Comparison of ENCODE assay signal across 33 cellular contexts in the genomic region with DNA sequence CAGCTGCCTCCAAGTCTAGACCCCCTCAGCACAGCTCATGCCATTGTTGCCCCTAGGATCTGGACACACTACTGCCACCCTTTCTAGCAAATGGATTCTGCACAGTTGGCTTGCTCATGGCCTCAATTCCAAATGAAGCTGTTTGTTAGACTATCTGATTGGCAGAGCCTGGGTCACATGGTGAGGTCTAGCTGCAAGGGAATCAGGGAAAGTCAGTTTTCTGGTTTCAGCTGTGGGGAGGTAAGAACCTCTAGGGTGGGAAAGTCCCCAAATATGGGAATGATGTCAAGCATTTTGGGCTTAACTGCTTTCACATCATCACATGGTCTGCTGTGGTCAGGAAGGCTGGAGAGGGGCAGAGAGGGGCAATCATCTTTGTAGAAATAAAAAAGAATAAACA.
"Had no signal": no experiment of that assay in that cellular context is flagged by ENCODE, and none has a peak within 500 bp of the region (broad histone marks: within the 10 kb centered on the region; RNA-seq: fewer than 3 reads in every experiment).

No MANE protein-coding gene starts in this region.

- ATAC-seq: activated CD8-positive, alpha-beta memory T cell treated with anti-CD3 and anti-CD28 coated beads, Interleukin-2, amount 10 ng/mL, durations not matched to agents 7 days and 5 days; esophagus mucosa; T-helper 17 cell had no signal

- H3K27ac ChIP-seq: brain microvascular endothelial cell, coronary artery, dorsolateral prefrontal cortex had no signal

- H3K27me3 ChIP-seq: brain microvascular endothelial cell had no signal

- H3K9me3 Mint-ChIP-seq: activated CD4-positive, alpha-beta memory T cell treated with anti-CD3 and anti-CD28 coated beads, Interleukin-2, amount 10 ng/mL, durations not matched to agents 7 days and 5 days had no signal

- H3K4me3 Mint-ChIP-seq: activated CD4-positive, alpha-beta memory T cell treated with anti-CD3 and anti-CD28 coated beads, Interleukin-2, amount 10 ng/mL, durations not matched to agents 7 days and 5 days; activated CD4-positive, alpha-beta T cell treated with anti-CD3 and anti-CD28 coated beads, Interleukin-2, amount 10 ng/mL, durations not matched to agents 7 days and 5 days; activated CD8-positive, alpha-beta memory T cell treated with anti-CD3 and anti-CD28 coated beads, Interleukin-2, amount 10 ng/mL, durations not matched to agents 7 days and 5 days; activated naive CD8-positive, alpha-beta T cell; activated T-helper 1 cell treated with anti-CD3 and anti-CD28 coated beads, Interleukin-12 subunit alpha, Interleukin-12 subunit beta, Interleukin-2, Interleukin-4 antibody, amounts not matched to agents 30 ng/mL and 10 ng/mL and 1 ng/mL, durations not matched to agents 14 hours and 24 hours and 36 hours; central memory CD8-positive, alpha-beta T cell; dendritic cell treated with granulocyte-macrophage colony-stimulating factor and Interleukin-4, amounts not matched to agents 40 ng/mL and 50 ng/mL, for 4 days; endodermal cell; T-helper 17 cell; T-helper 2 cell treated with Interferon-gamma antibody and Interleukin-4, amounts not matched to agents 5 μg/mL and 100 μg/mL, for 36 hours had no signal

- DNase-seq: activated CD4-positive, alpha-beta memory T cell treated with anti-CD3 and anti-CD28 coated beads, Interleukin-2, amount 10 ng/mL, durations not matched to agents 7 days and 5 days; activated CD4-positive, alpha-beta T cell treated with anti-CD3 and anti-CD28 coated beads for 1 hour; activated CD4-positive, alpha-beta T cell treated with anti-CD3 and anti-CD28 coated beads for 4 hours; activated CD4-positive, alpha-beta T cell treated with anti-CD3 and anti-CD28 coated beads, Interleukin-2, amount 10 ng/mL, durations not matched to agents 7 days and 5 days; activated CD4-positive, alpha-beta T cell treated with anti-CD3 and anti-CD28 coated beads, Interleukin-2, amount 50 U/mL, for 4 hours; activated CD8-positive, alpha-beta memory T cell treated with anti-CD3 and anti-CD28 coated beads, Interleukin-2, amount 10 ng/mL, durations not matched to agents 7 days and 5 days; activated CD8-positive, alpha-beta memory T cell treated with anti-CD3 and anti-CD28 coated beads, Interleukin-2, amount 50 U/mL, for 4 hours; activated gamma-delta T cell; activated naive CD4-positive, alpha-beta T cell; activated T-cell treated with anti-CD3 and anti-CD28 coated beads, Interleukin-2, amount 50 U/mL, for 1 hour; activated T-cell treated with anti-CD3 and anti-CD28 coated beads, Interleukin-2, amount 50 U/mL, for 48 hours; amniotic stem cell; anterior cingulate cortex; brain microvascular endothelial cell; dorsolateral prefrontal cortex; effector memory CD4-positive, alpha-beta T cell; endodermal cell; foreskin fibroblast; head of caudate nucleus; hippocampal formation; T-helper 1 cell; T-helper 17 cell; T1000 had no signal

- H3K4me3 ChIP-seq: coronary artery, dorsolateral prefrontal cortex had no signal

- FAIRE-seq: astrocyte, bronchial epithelial cell, frontal cortex had no signal

- H3K27ac Mint-ChIP-seq: activated CD4-positive, alpha-beta memory T cell treated with anti-CD3 and anti-CD28 coated beads, Interleukin-2, amount 10 ng/mL, durations not matched to agents 7 days and 5 days; activated CD4-positive, alpha-beta T cell treated with anti-CD3 and anti-CD28 coated beads, Interleukin-2, amount 10 ng/mL, durations not matched to agents 7 days and 5 days; activated CD8-positive, alpha-beta memory T cell treated with anti-CD3 and anti-CD28 coated beads, Interleukin-2, amount 10 ng/mL, durations not matched to agents 7 days and 5 days; activated naive CD8-positive, alpha-beta T cell; activated T-helper 1 cell treated with anti-CD3 and anti-CD28 coated beads, Interleukin-12 subunit alpha, Interleukin-12 subunit beta, Interleukin-2, Interleukin-4 antibody, amounts not matched to agents 30 ng/mL and 10 ng/mL and 1 ng/mL, durations not matched to agents 14 hours and 24 hours and 36 hours; dendritic cell treated with granulocyte-macrophage colony-stimulating factor and Interleukin-4, amounts not matched to agents 40 ng/mL and 50 ng/mL, for 4 days; endodermal cell; T-helper 17 cell; T-helper 2 cell treated with Interferon-gamma antibody and Interleukin-4, amounts not matched to agents 5 μg/mL and 100 μg/mL, for 36 hours had no signal

- H3K4me1 Mint-ChIP-seq: activated CD4-positive, alpha-beta memory T cell treated with anti-CD3 and anti-CD28 coated beads, Interleukin-2, amount 10 ng/mL, durations not matched to agents 7 days and 5 days; activated CD8-positive, alpha-beta memory T cell treated with anti-CD3 and anti-CD28 coated beads, Interleukin-2, amount 10 ng/mL, durations not matched to agents 7 days and 5 days; central memory CD8-positive, alpha-beta T cell; endodermal cell; T-helper 17 cell had no signal

- H3K27me3 Mint-ChIP-seq: activated naive CD8-positive, alpha-beta T cell; dendritic cell treated with granulocyte-macrophage colony-stimulating factor and Interleukin-4, amounts not matched to agents 40 ng/mL and 50 ng/mL, for 4 days had no signal

- H3K36me3 ChIP-seq: brain microvascular endothelial cell had no signal
